ENCODE assay signal across 21 cellular contexts in genomic region chr11:124922831-124923230, GRCh38. TPM values are rescaled to one million over a fixed set of nuclear protein-coding genes. Genes with fewer than 3 reads are reported as not detected.
DNase-seq lines count a peak whose midpoint lies in the region; TF ChIP-seq lines count a peak whose summit lies in the region.
"Had no signal": no experiment of that assay in that cellular context is flagged by ENCODE, and none has a peak within 500 bp of the region (broad histone marks: within the 10 kb centered on the region; RNA-seq: fewer than 3 reads in every experiment).

No MANE protein-coding gene starts in this region.

- H3K9me3 ChIP-seq in WERI-Rb-1 (ENCODE audit: severe bottlenecking), result no peaks in the 10 kb centered on the region

- H3K27me3 Mint-ChIP-seq in activated naive CD8-positive, alpha-beta T cell, result no peaks in the 10 kb centered on the region
- no peaks in the 10 kb centered on the region for H3K27me3 Mint-ChIP-seq in activated naive CD8-positive, alpha-beta T cell treated with anti-CD3 and anti-CD28 coated beads for 36 hours

- H3K4me1 Mint-ChIP-seq in activated naive CD8-positive, alpha-beta T cell (ENCODE audit: low read depth), result peaks cover 33% of the 10 kb centered on the region
- H3K4me1 Mint-ChIP-seq in activated naive CD8-positive, alpha-beta T cell treated with anti-CD3 and anti-CD28 coated beads for 36 hours, result peaks cover 11% of the 10 kb centered on the region

- H3K4me3 Mint-ChIP-seq in activated naive CD8-positive, alpha-beta T cell, result peak overlapping the region; percentile 39
- H3K4me3 Mint-ChIP-seq in activated naive CD8-positive, alpha-beta T cell treated with anti-CD3 and anti-CD28 coated beads for 36 hours, result no peak overlapping the region
- H3K4me3 Mint-ChIP-seq: H9, HFFc6 had no signal

- no peaks in the 10 kb centered on the region for H3K27me3 ChIP-seq in WERI-Rb-1 (ENCODE audit: insufficient read depth, low read depth, severe bottlenecking)

- peak overlapping the region; percentile 49 for H3K27ac ChIP-seq in cingulate gyrus (ENCODE audit: low read depth, low read length)
- peak overlapping the region; percentile 48 for H3K27ac ChIP-seq in substantia nigra (ENCODE audit: low read depth, low read length, poor library complexity, severe bottlenecking)
- H3K27ac ChIP-seq in WERI-Rb-1, result no peak overlapping the region
- H3K27ac ChIP-seq: GM23248 had no signal

- H3K9me3 Mint-ChIP-seq in activated naive CD8-positive, alpha-beta T cell (ENCODE audit: low read depth), result no peaks in the 10 kb centered on the region
- no peaks in the 10 kb centered on the region for H3K9me3 Mint-ChIP-seq in activated naive CD8-positive, alpha-beta T cell treated with anti-CD3 and anti-CD28 coated beads for 36 hours
- H3K9me3 Mint-ChIP-seq: CD4-positive, alpha-beta memory T cell; HFFc6 had no signal

- H3K27ac Mint-ChIP-seq in activated naive CD8-positive, alpha-beta T cell, result no peak overlapping the region
- no peak overlapping the region for H3K27ac Mint-ChIP-seq in activated naive CD8-positive, alpha-beta T cell treated with anti-CD3 and anti-CD28 coated beads for 36 hours
- H3K27ac Mint-ChIP-seq: H9, HFFc6 had no signal

- no peak for TF ChIP-seq CTCF in WERI-Rb-1 (IDR thresholded peaks at IDR 0.05; ENCODE audit: low read depth, low read length)

- peak overlapping the region; percentile 23 for H3K4me3 ChIP-seq in Jurkat, Clone E6-1 (ENCODE audit: low read length)
- H3K4me3 ChIP-seq in WERI-Rb-1 (ENCODE audit: low read depth, low read length), result no peak overlapping the region
- H3K4me3 ChIP-seq: GM23248, K562 had no signal

- H3K36me3 Mint-ChIP-seq in activated naive CD8-positive, alpha-beta T cell, result no peaks in the 10 kb centered on the region
- no peaks in the 10 kb centered on the region for H3K36me3 Mint-ChIP-seq in activated naive CD8-positive, alpha-beta T cell treated with anti-CD3 and anti-CD28 coated beads for 36 hours
- H3K36me3 Mint-ChIP-seq: CD4-positive, alpha-beta memory T cell had no signal

- DNase-seq in activated naive CD8-positive, alpha-beta T cell treated with anti-CD3 and anti-CD28 coated beads for 36 hours, result no peak
- peak; percentile 94 for DNase-seq in Jurkat, Clone E6-1 (ENCODE audit: low read depth, low spot score)
- DNase-seq in substantia nigra (lab: John Stamatoyannopoulos, UW) (no peak), WERI-Rb-1 (no peak), NOMO-1 treated with DMSO at 0.1 percent for 48 hours (lab: John Stamatoyannopoulos, UW; ENCODE audit: unreplicated experiment) (no peak)
- DNase-seq: Calu3, GM23248, H9, HFFc6, NCI-H1105, NCI-H146, NCI-H2029, NCI-H2227 treated with DMSO at 0.1 percent for 48 hours, NCI-H510A, SIG-M5 had no signal

- H3K36me3 ChIP-seq in WERI-Rb-1, result no peaks in the 10 kb centered on the region

RNA-seq across cellular contexts. Expression of gene HEPN1, which starts 3.8 kb away (rescaled TPM):
- total RNA-seq in activated naive CD8-positive, alpha-beta T cell treated with anti-CD3 and anti-CD28 coated beads for 36 hours, result not detected
- not detected for polyA plus RNA-seq in Jurkat, Clone E6-1 (2012; ENCODE audit: insufficient read depth, insufficient read length)
- total RNA-seq: Calu3; CD4-positive, alpha-beta memory T cell; Daoy; GM23248; H9; HFFc6; K562 had no signal
- polyA plus RNA-seq: BJ; CD4-positive, alpha-beta memory T cell; GM23248; K562 had no signal

RNA-seq across cellular contexts. Expression of gene HEPACAM, which starts 13.0 kb away (rescaled TPM):
- not detected for total RNA-seq in activated naive CD8-positive, alpha-beta T cell treated with anti-CD3 and anti-CD28 coated beads for 36 hours
- 0.23 TPM for polyA plus RNA-seq in Jurkat, Clone E6-1 (2012; ENCODE audit: insufficient read depth, insufficient read length)
- total RNA-seq: Calu3; CD4-positive, alpha-beta memory T cell; Daoy; GM23248; H9; K562 had no signal
- polyA plus RNA-seq: CD4-positive, alpha-beta memory T cell; GM23248; K562 had no signal

RNA-seq across cellular contexts. Expression of gene ROBO4, which starts 25.2 kb away (rescaled TPM):
- not detected for total RNA-seq in activated naive CD8-positive, alpha-beta T cell treated with anti-CD3 and anti-CD28 coated beads for 36 hours
- not detected for polyA plus RNA-seq in Jurkat, Clone E6-1 (2012; ENCODE audit: insufficient read depth, insufficient read length)
- total RNA-seq: Calu3; CD4-positive, alpha-beta memory T cell; H9; K562 had no signal
- polyA plus RNA-seq: CD4-positive, alpha-beta memory T cell; K562 had no signal

RNA-seq across cellular contexts. Expression of gene CCDC15, which starts 31.2 kb away (rescaled TPM):
- total RNA-seq in activated naive CD8-positive, alpha-beta T cell treated with anti-CD3 and anti-CD28 coated beads for 36 hours, result 1 to 10 TPM; 4.3 to 4.5 TPM
- 10.3 TPM for polyA plus RNA-seq in Jurkat, Clone E6-1 (2012; ENCODE audit: insufficient read depth, insufficient read length)

RNA-seq across cellular contexts. Expression of gene ROBO3, which starts 57.6 kb away (rescaled TPM):
- 10 to 100 TPM; 17.9 to 23.7 TPM for total RNA-seq in activated naive CD8-positive, alpha-beta T cell treated with anti-CD3 and anti-CD28 coated beads for 36 hours
- 28.9 TPM for polyA plus RNA-seq in Jurkat, Clone E6-1 (2012; ENCODE audit: insufficient read depth, insufficient read length)
